ENCODE assay signal across 20 cellular contexts in the genomic region with DNA sequence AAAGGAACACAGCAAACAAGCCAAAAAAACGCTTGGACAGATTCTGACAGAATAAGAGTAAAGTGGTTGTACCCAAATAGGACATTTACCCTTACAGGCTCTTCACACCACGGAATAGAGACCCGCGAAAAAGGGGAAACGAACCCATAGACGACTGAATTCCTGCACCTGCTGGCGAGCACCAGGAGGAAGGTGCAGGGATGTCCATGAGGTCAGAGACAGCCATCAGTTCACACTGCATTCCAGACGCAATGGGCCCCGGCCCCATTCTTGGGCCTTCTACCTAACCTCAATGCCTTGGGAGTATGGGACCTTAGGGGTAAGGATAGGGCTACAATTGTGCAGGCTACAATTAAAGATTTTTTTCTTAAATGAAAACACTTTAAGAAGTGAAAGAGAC. TPM values are rescaled to one million over a fixed set of nuclear protein-coding genes. Genes with fewer than 3 reads are reported as not detected.
DNase-seq lines count a peak whose midpoint lies in the region; ATAC-seq and TF ChIP-seq lines count a peak whose summit lies in the region.
"Had no signal": no experiment of that assay in that cellular context is flagged by ENCODE, and none has a peak within 500 bp of the region (broad histone marks: within the 10 kb centered on the region; RNA-seq: fewer than 3 reads in every experiment).

No MANE protein-coding gene starts in this region.

- peaks cover 49% of the 10 kb centered on the region for H3K36me3 ChIP-seq in DOHH2 (ENCODE audit: control insufficient read depth, low read length)
- peaks cover 27% of the 10 kb centered on the region for H3K36me3 ChIP-seq in OCI-LY3 (replicated peaks; ENCODE audit: low read depth, low read length)
- no peaks in the 10 kb centered on the region for H3K36me3 ChIP-seq in smooth muscle cell (ENCODE audit: low read depth)

- peaks cover 5% of the 10 kb centered on the region for H3K36me3 Mint-ChIP-seq in activated naive CD8-positive, alpha-beta T cell treated with anti-CD3 and anti-CD28 coated beads, Interleukin-2, amount 10 ng/mL, durations not matched to agents 7 days and 5 days

- H3K4me1 Mint-ChIP-seq in activated naive CD8-positive, alpha-beta T cell treated with anti-CD3 and anti-CD28 coated beads, Interleukin-2, amount 10 ng/mL, durations not matched to agents 7 days and 5 days: peaks cover 36% of the 10 kb centered on the region

- POLR2A ChIA-PET in activated naive CD8-positive, alpha-beta T cell treated with anti-CD3 and anti-CD28 coated beads, Interleukin-2, amount 10 ng/mL, durations not matched to agents 7 days and 5 days (lab: Charles Lee): no interaction called here

- no peak overlapping the region for H3K27ac Mint-ChIP-seq in activated naive CD8-positive, alpha-beta T cell treated with anti-CD3 and anti-CD28 coated beads, Interleukin-2, amount 10 ng/mL, durations not matched to agents 7 days and 5 days
- H3K27ac Mint-ChIP-seq: activated T-helper 1 cell treated with anti-CD3 and anti-CD28 coated beads, Interleukin-12 subunit alpha, Interleukin-12 subunit beta, Interleukin-2, Interleukin-4 antibody, amounts not matched to agents 30 ng/mL and 10 ng/mL and 1 ng/mL, durations not matched to agents 14 hours and 24 hours and 36 hours; T-helper 1 cell treated with Interleukin-12 subunit alpha and Interleukin-12 subunit beta and Interleukin-4 antibody, amounts not matched to agents 30 μg/mL and 1 μg/mL, for 36 hours had no signal

- H3K9ac ChIP-seq in OCI-LY3 (ENCODE audit: low read length) (no peak overlapping the region), smooth muscle cell (ENCODE audit: low read depth) (no peak overlapping the region)

- H2AFZ ChIP-seq in OCI-LY3 (ENCODE audit: low read depth, low read length) (no peak overlapping the region), smooth muscle cell (ENCODE audit: low read depth) (no peak overlapping the region)

- H3K27me3 ChIP-seq in DOHH2 (ENCODE audit: control insufficient read depth, low read length) (no peaks in the 10 kb centered on the region), OCI-LY3 (ENCODE audit: low read depth, low read length) (no peaks in the 10 kb centered on the region), smooth muscle cell (ENCODE audit: low read depth) (no peaks in the 10 kb centered on the region)
- H3K27me3 ChIP-seq: Peyer's patch, SJSA1 had no signal

- H3F3A ChIP-seq in DOHH2 (ENCODE audit: control insufficient read depth, insufficient read depth): peaks cover 22% of the 10 kb centered on the region
- peaks cover 22% of the 10 kb centered on the region for H3F3A ChIP-seq in smooth muscle cell (ENCODE audit: low read depth)

- H3K4me2 ChIP-seq in DOHH2 (ENCODE audit: low read length): peak overlapping the region; percentile 98
- peak overlapping the region; percentile 45 for H3K4me2 ChIP-seq in OCI-LY3 (ENCODE audit: low read length)
- no peak overlapping the region for H3K4me2 ChIP-seq in smooth muscle cell

- no peaks in the 10 kb centered on the region for H3K27me3 Mint-ChIP-seq in activated naive CD8-positive, alpha-beta T cell treated with anti-CD3 and anti-CD28 coated beads, Interleukin-2, amount 10 ng/mL, durations not matched to agents 7 days and 5 days
- H3K27me3 Mint-ChIP-seq: activated CD4-positive, alpha-beta T cell treated with anti-CD3 and anti-CD28 coated beads, Interleukin-2, amount 10 ng/mL, durations not matched to agents 24 days and 14 days; activated naive CD4-positive, alpha-beta T cell treated with anti-CD3 and anti-CD28 coated beads, Interleukin-2, amount 10 ng/mL, durations not matched to agents 7 days and 5 days; type B pancreatic cell had no signal

- no peak overlapping the region for H3K4me3 ChIP-seq in DOHH2 (ENCODE audit: low read length)
- H3K4me3 ChIP-seq in OCI-LY3 (ENCODE audit: low read length): no peak overlapping the region
- no peak overlapping the region for H3K4me3 ChIP-seq in smooth muscle cell
- H3K4me3 ChIP-seq: GM12878, HAP-1, Peyer's patch, SJSA1 had no signal

- H3K9me3 Mint-ChIP-seq in activated naive CD8-positive, alpha-beta T cell treated with anti-CD3 and anti-CD28 coated beads, Interleukin-2, amount 10 ng/mL, durations not matched to agents 7 days and 5 days: no peaks in the 10 kb centered on the region
- H3K9me3 Mint-ChIP-seq: activated CD4-positive, alpha-beta T cell treated with anti-CD3 and anti-CD28 coated beads, Interleukin-2, amount 10 ng/mL, durations not matched to agents 24 days and 14 days; activated naive CD4-positive, alpha-beta T cell treated with anti-CD3 and anti-CD28 coated beads, Interleukin-2, amount 10 ng/mL, durations not matched to agents 7 days and 5 days; activated T-helper 1 cell treated with anti-CD3 and anti-CD28 coated beads, Interleukin-12 subunit alpha, Interleukin-12 subunit beta, Interleukin-2, Interleukin-4 antibody, amounts not matched to agents 30 ng/mL and 10 ng/mL and 1 ng/mL, durations not matched to agents 14 hours and 24 hours and 36 hours; T-helper 1 cell treated with Interleukin-12 subunit alpha and Interleukin-12 subunit beta and Interleukin-4 antibody, amounts not matched to agents 30 μg/mL and 1 μg/mL, for 36 hours; type B pancreatic cell had no signal

- H3K4me1 ChIP-seq in DOHH2 (ENCODE audit: control insufficient read depth, low read length) (peaks cover 91% of the 10 kb centered on the region), OCI-LY3 (ENCODE audit: low read length) (peaks cover 34% of the 10 kb centered on the region), smooth muscle cell (ENCODE audit: low read depth) (peaks cover 29% of the 10 kb centered on the region)

- H3K9me2 ChIP-seq in DOHH2 (replicated peaks; ENCODE audit: control insufficient read depth, low read length): no peaks in the 10 kb centered on the region

- WGBS in smooth muscle cell (ENCODE audit: low lambda C conversion rate): 85% methylated on average over 9 of the region's 9 CpGs

- TF ChIP-seq CTCF in DOHH2 (IDR thresholded peaks at IDR 0.05; ENCODE audit: low read depth, low read length, poor library complexity, severe bottlenecking) (no peak), OCI-LY3 (IDR thresholded peaks at IDR 0.05; ENCODE audit: low read depth, low read length) (no peak), smooth muscle cell (IDR thresholded peaks at IDR 0.05; ENCODE audit: borderline replicate concordance, insufficient read depth, poor library complexity, severe bottlenecking) (no peak)

- H3K27ac ChIP-seq in DOHH2 (ENCODE audit: low read depth, low read length) (peak overlapping the region; percentile 16), OCI-LY3 (ENCODE audit: low read length) (peak overlapping the region; percentile 18; the same call in 1 of the 2 replicates), smooth muscle cell (ENCODE audit: low read depth) (peak overlapping the region; percentile 80)
- H3K27ac ChIP-seq: Peyer's patch, SJSA1 had no signal

- H4K20me1 ChIP-seq in DOHH2 (ENCODE audit: control insufficient read depth, insufficient read depth, low read depth, low read length) (peaks cover 13% of the 10 kb centered on the region; the same call in 1 of the 2 replicates), OCI-LY3 (ENCODE audit: insufficient read depth, low read length) (peaks cover 74% of the 10 kb centered on the region), smooth muscle cell (ENCODE audit: low read depth) (peaks cover 86% of the 10 kb centered on the region)

- peak; percentile 10 for DNase-seq in activated naive CD8-positive, alpha-beta T cell treated with anti-CD3 and anti-CD28 coated beads, Interleukin-2, amount 10 ng/mL, durations not matched to agents 7 days and 5 days
- DNase-seq in smooth muscle cell (lab: John Stamatoyannopoulos, UW; ENCODE audit: unreplicated experiment): no peak
- no peak for DNase-seq in SKM-1 treated with dmso at 0.1 percent for 144 hours (lab: John Stamatoyannopoulos, UW; ENCODE audit: unreplicated experiment)
- DNase-seq: activated CD4-positive, alpha-beta T cell treated with anti-CD3 and anti-CD28 coated beads, Interleukin-2, amount 10 ng/mL, durations not matched to agents 24 days and 14 days; activated naive CD4-positive, alpha-beta T cell treated with anti-CD3 and anti-CD28 coated beads, Interleukin-2, amount 10 ng/mL, durations not matched to agents 7 days and 5 days; islet precursor cell; posterior cingulate gyrus had no signal

- H3K79me2 ChIP-seq in DOHH2 (ENCODE audit: control insufficient read depth, low read length) (peaks cover 100% of the 10 kb centered on the region), OCI-LY3 (ENCODE audit: low read length) (peaks cover 100% of the 10 kb centered on the region), smooth muscle cell (ENCODE audit: low read depth) (peaks cover 96% of the 10 kb centered on the region)

- H3K4me3 Mint-ChIP-seq in activated naive CD8-positive, alpha-beta T cell treated with anti-CD3 and anti-CD28 coated beads, Interleukin-2, amount 10 ng/mL, durations not matched to agents 7 days and 5 days: no peak overlapping the region
- H3K4me3 Mint-ChIP-seq: activated CD4-positive, alpha-beta T cell treated with anti-CD3 and anti-CD28 coated beads, Interleukin-2, amount 10 ng/mL, durations not matched to agents 24 days and 14 days; activated naive CD4-positive, alpha-beta T cell treated with anti-CD3 and anti-CD28 coated beads, Interleukin-2, amount 10 ng/mL, durations not matched to agents 7 days and 5 days; activated T-helper 1 cell treated with anti-CD3 and anti-CD28 coated beads, Interleukin-12 subunit alpha, Interleukin-12 subunit beta, Interleukin-2, Interleukin-4 antibody, amounts not matched to agents 30 ng/mL and 10 ng/mL and 1 ng/mL, durations not matched to agents 14 hours and 24 hours and 36 hours; T-helper 1 cell treated with Interleukin-12 subunit alpha and Interleukin-12 subunit beta and Interleukin-4 antibody, amounts not matched to agents 30 μg/mL and 1 μg/mL, for 36 hours; type B pancreatic cell had no signal

- H3K9me3 ChIP-seq in DOHH2 (ENCODE audit: control insufficient read depth, insufficient read depth, low read length) (no peaks in the 10 kb centered on the region), OCI-LY3 (ENCODE audit: insufficient read depth, low read length) (no peaks in the 10 kb centered on the region), smooth muscle cell (replicated peaks; ENCODE audit: low read depth) (no peaks in the 10 kb centered on the region)
- H3K9me3 ChIP-seq: HAP-1, Peyer's patch, SJSA1 had no signal

- ATAC-seq in activated naive CD8-positive, alpha-beta T cell treated with anti-CD3 and anti-CD28 coated beads, Interleukin-2, amount 10 ng/mL, durations not matched to agents 7 days and 5 days (ENCODE audit: low read depth): no peak
- ATAC-seq in GM19035 (IDR thresholded peaks at IDR 0.05; ENCODE audit: unreplicated experiment) (no peak), HG03280 (IDR thresholded peaks at IDR 0.05; ENCODE audit: unreplicated experiment) (no peak), GM21576 (IDR thresholded peaks at IDR 0.05; ENCODE audit: unreplicated experiment) (no peak)
- ATAC-seq: GM12878 had no signal

RNA-seq across cellular contexts. Expression of gene DIDO1, which starts 5.2 kb away (rescaled TPM):
- 100 to 1,000 TPM; 100 to 104 TPM for total RNA-seq in activated naive CD8-positive, alpha-beta T cell treated with anti-CD3 and anti-CD28 coated beads, Interleukin-2, amount 10 ng/mL, durations not matched to agents 7 days and 5 days
- total RNA-seq in smooth muscle cell: 24.6 and 25.8 TPM in 2 replicates
- 14.4 and 16.0 TPM in 2 replicates for polyA plus RNA-seq in smooth muscle cell

RNA-seq across cellular contexts. Expression of gene GID8, which starts 6.5 kb away (rescaled TPM):
- total RNA-seq in activated naive CD8-positive, alpha-beta T cell treated with anti-CD3 and anti-CD28 coated beads, Interleukin-2, amount 10 ng/mL, durations not matched to agents 7 days and 5 days: 10 to 100 TPM; 42.1 to 43.0 TPM
- total RNA-seq in smooth muscle cell: 23.5 and 34.8 TPM in 2 replicates
- 13.9 and 20.8 TPM in 2 replicates for polyA plus RNA-seq in smooth muscle cell

RNA-seq across cellular contexts. Expression of gene SLC17A9, which starts 21.0 kb away (rescaled TPM):
- total RNA-seq in activated naive CD8-positive, alpha-beta T cell treated with anti-CD3 and anti-CD28 coated beads, Interleukin-2, amount 10 ng/mL, durations not matched to agents 7 days and 5 days: 10 to 100 TPM; 40.9 to 43.5 TPM
- 32.4 and 32.5 TPM in 2 replicates for total RNA-seq in smooth muscle cell
- polyA plus RNA-seq in smooth muscle cell: 92.5 and 96.7 TPM in 2 replicates
- total RNA-seq: SJSA1 had no signal
- polyA plus RNA-seq: neural cell had no signal

Comparison
In these comparisons a context has a peak if more than half of its experiments do, and no peak if none do; other contexts are left out.
1. H3K27ac ChIP-seq: peak in every context shown above with its lines; median percentile 80 in smooth muscle cell; 18 in OCI-LY3; 16 in DOHH2.